Comparison of ENCODE assay signal across 1 cellular context in genomic region chr20:25623736-25624499, GRCh38.
TF ChIP-seq lines count a peak whose summit lies in the region.

NANP (minus strand) TSS chr20:25624014; CDS start chr20:25623948, 66 bp downstream.

TF ChIP-seq in HepG2, 621 proteins besides CTCF, POLR2A, EP300 and RAD21 (continued from another document and continues in another):
- TF ChIP-seq IKZF5 (CRISPR knock-in tag; IDR thresholded peaks at IDR 0.05): peak; percentile 83
- peak; percentile 94 for TF ChIP-seq KMT2B (CRISPR knock-in tag; IDR thresholded peaks at IDR 0.05)
- peak; percentile 50; the same call in 1 of the 2 replicates for TF ChIP-seq XBP1 (CRISPR knock-in tag; IDR thresholded peaks at IDR 0.05)
- TF ChIP-seq ZNF17 (CRISPR knock-in tag; IDR thresholded peaks at IDR 0.05): peak; percentile 98
- TF ChIP-seq PRMT3 (CRISPR knock-in tag; IDR thresholded peaks at IDR 0.05; ENCODE audit: borderline replicate concordance, low read depth): peak; percentile 97
- peak; percentile 94 for TF ChIP-seq MYPOP (CRISPR knock-in tag; IDR thresholded peaks at IDR 0.05)
- peak; percentile 88 for TF ChIP-seq GATAD1 (CRISPR knock-in tag; IDR thresholded peaks at IDR 0.05)
- TF ChIP-seq DRAP1 (CRISPR knock-in tag; IDR thresholded peaks at IDR 0.05): peak; percentile 96
- no peak for TF ChIP-seq HDAC6 (IDR thresholded peaks at IDR 0.05; ENCODE audit: low read depth, low read length)
- TF ChIP-seq NCOA2 (CRISPR knock-in tag; IDR thresholded peaks at IDR 0.05): no peak; the same call in 1 of the 2 replicates
- peak; percentile 98 for TF ChIP-seq POLR2AphosphoS5 (IDR thresholded peaks at IDR 0.05; ENCODE audit: low read depth, low read length)
- TF ChIP-seq PLSCR1 (CRISPR knock-in tag; IDR thresholded peaks at IDR 0.05; ENCODE audit: borderline replicate concordance): peak; percentile 97
- no peak for TF ChIP-seq BCLAF1 (IDR thresholded peaks at IDR 0.05)
- TF ChIP-seq ZNF224 (CRISPR knock-in tag; IDR thresholded peaks at IDR 0.05): peak; percentile 97; the same call in 1 of the 2 replicates
- TF ChIP-seq CSRNP2 (CRISPR knock-in tag; conservative IDR thresholded peaks at IDR 0.05; ENCODE audit: low read depth): 0 out of 2 replicates have a peak, but pooled peaks have one; percentile 61
- TF ChIP-seq ISX (CRISPR knock-in tag; conservative IDR thresholded peaks at IDR 0.05): peak; percentile 63; the same call in 1 of the 2 replicates
- peak; percentile 63; the same call in 1 of the 2 replicates for TF ChIP-seq GTF2F1 (IDR thresholded peaks at IDR 0.05; ENCODE audit: low read length)
- TF ChIP-seq ZNF329 (CRISPR knock-in tag; IDR thresholded peaks at IDR 0.05; ENCODE audit: low read depth): peak; percentile 96
- no peak for TF ChIP-seq SCMH1 (CRISPR knock-in tag; IDR thresholded peaks at IDR 0.05; ENCODE audit: borderline replicate concordance)
- peak; percentile 34; the same call in 1 of the 2 replicates for TF ChIP-seq HMG20A (CRISPR knock-in tag; IDR thresholded peaks at IDR 0.05; ENCODE audit: borderline replicate concordance)
- TF ChIP-seq ZXDC (CRISPR knock-in tag; IDR thresholded peaks at IDR 0.05): no peak; the same call in none of the 2 replicates
- peak; percentile 99 for TF ChIP-seq ZNF232 (CRISPR knock-in tag; IDR thresholded peaks at IDR 0.05; ENCODE audit: borderline replicate concordance)
- no peak; the same call in 1 of the 2 replicates for TF ChIP-seq HNF4A (CRISPR knock-in tag; IDR thresholded peaks at IDR 0.05)
- TF ChIP-seq ZFAT (CRISPR knock-in tag; conservative IDR thresholded peaks at IDR 0.05): peak; percentile 89
- peak; percentile 84 for TF ChIP-seq HOXA5 (CRISPR knock-in tag; IDR thresholded peaks at IDR 0.05)
- peak; percentile 100 for TF ChIP-seq GLI4 (CRISPR knock-in tag; IDR thresholded peaks at IDR 0.05; ENCODE audit: borderline replicate concordance)
- TF ChIP-seq ZNF431 (CRISPR knock-in tag; IDR thresholded peaks at IDR 0.05; ENCODE audit: borderline replicate concordance, low read depth): no peak; the same call in 1 of the 2 replicates
- peak; percentile 84; the same call in 1 of the 2 replicates for TF ChIP-seq ZBTB7B (CRISPR knock-in tag; IDR thresholded peaks at IDR 0.05)
- peak; percentile 94 for TF ChIP-seq ZNF691 (CRISPR knock-in tag; IDR thresholded peaks at IDR 0.05; ENCODE audit: borderline replicate concordance, low read depth)
- TF ChIP-seq ELK4 (CRISPR knock-in tag; IDR thresholded peaks at IDR 0.05; ENCODE audit: borderline replicate concordance): 0 out of 2 replicates have a peak, but pooled peaks have one; percentile 53
- TF ChIP-seq STAT6 (CRISPR knock-in tag; IDR thresholded peaks at IDR 0.05; ENCODE audit: borderline replicate concordance): peak; percentile 99
- TF ChIP-seq ZSCAN25 (CRISPR knock-in tag; IDR thresholded peaks at IDR 0.05): peak; percentile 79; the same call in 1 of the 2 replicates
- peak; percentile 94 for TF ChIP-seq ZNF547 (CRISPR knock-in tag; IDR thresholded peaks at IDR 0.05)
- peak; percentile 95; the same call in 1 of the 2 replicates for TF ChIP-seq ZNF75D (CRISPR knock-in tag; IDR thresholded peaks at IDR 0.05; ENCODE audit: borderline replicate concordance)
- peak; percentile 82 for TF ChIP-seq CBFB (CRISPR knock-in tag; IDR thresholded peaks at IDR 0.05)
- TF ChIP-seq ZNF513 (CRISPR knock-in tag; conservative IDR thresholded peaks at IDR 0.05): no peak
- TF ChIP-seq BRD4 (CRISPR knock-in tag; IDR thresholded peaks at IDR 0.05): peak; percentile 96
- TF ChIP-seq ZNF234 (CRISPR knock-in tag; conservative IDR thresholded peaks at IDR 0.05): peak; percentile 33; the same call in 1 of the 2 replicates
- 0 out of 2 replicates have a peak, but pooled peaks have one; percentile 30 for TF ChIP-seq ZNF546 (CRISPR knock-in tag; conservative IDR thresholded peaks at IDR 0.05)
- TF ChIP-seq MYNN (CRISPR knock-in tag; IDR thresholded peaks at IDR 0.05; ENCODE audit: low read depth): peak; percentile 85; the same call in 1 of the 2 replicates
- peak; percentile 99 for TF ChIP-seq ZNF879 (CRISPR knock-in tag; IDR thresholded peaks at IDR 0.05)
- TF ChIP-seq ZNF350 (CRISPR knock-in tag; IDR thresholded peaks at IDR 0.05; ENCODE audit: borderline replicate concordance, low read depth): peak; percentile 99
- TF ChIP-seq PPARG (CRISPR knock-in tag; conservative IDR thresholded peaks at IDR 0.05): peak; percentile 69
- TF ChIP-seq HNRNPLL (IDR thresholded peaks at IDR 0.05; ENCODE audit: low read depth, low read length, poor library complexity, severe bottlenecking): peak; percentile 90
- TF ChIP-seq ZNF567 (CRISPR knock-in tag; IDR thresholded peaks at IDR 0.05; ENCODE audit: borderline replicate concordance): peak; percentile 99
- peak; percentile 92 for TF ChIP-seq TAF15 (IDR thresholded peaks at IDR 0.05; ENCODE audit: low read depth, low read length, poor library complexity, severe bottlenecking)
- peak; percentile 99 for TF ChIP-seq ZIK1 (CRISPR knock-in tag; IDR thresholded peaks at IDR 0.05; ENCODE audit: borderline replicate concordance, low read depth)
- 0 out of 2 replicates have a peak, but pooled peaks have one; percentile 57 for TF ChIP-seq CHCHD3 (CRISPR knock-in tag; IDR thresholded peaks at IDR 0.05)
